1 cellular context compared by ENCODE assay signal in genomic region chr3:183099026-183099837, GRCh38.
TF ChIP-seq lines count a peak whose summit lies in the region.

MCCC1 (minus strand) TSS chr3:183099496; CDS start chr3:183099440, 56 bp downstream.

TF ChIP-seq in K562, 482 proteins besides CTCF, POLR2A, EP300 and RAD21 (continued from another document and continues in another):
- TF ChIP-seq CBX2 (IDR thresholded peaks at IDR 0.05; ENCODE audit: insufficient read depth, low read length, poor library complexity, severe bottlenecking) (no peak), FOXM1 (IDR thresholded peaks at IDR 0.05; ENCODE audit: low read depth) (peak; percentile 48; the same call in 1 of the 2 replicates), FOXM1 (CRISPR knock-in tag; IDR thresholded peaks at IDR 0.05; ENCODE audit: low read depth) (no peak; the same call in 1 of the 2 replicates), THRB (CRISPR knock-in tag; conservative IDR thresholded peaks at IDR 0.05) (no peak), ATF2 (CRISPR knock-in tag; IDR thresholded peaks at IDR 0.05) (no peak), ZNF12 (CRISPR knock-in tag; IDR thresholded peaks at IDR 0.05) (no peak), FOXP1 (CRISPR knock-in tag; IDR thresholded peaks at IDR 0.05) (no peak; the same call in 1 of the 2 replicates), ZNF695 (CRISPR knock-in tag; IDR thresholded peaks at IDR 0.05) (no peak), KAT7 (CRISPR knock-in tag; IDR thresholded peaks at IDR 0.05; ENCODE audit: borderline replicate concordance) (peak; percentile 91; the same call in 1 of the 2 replicates), TCF15 (CRISPR knock-in tag; IDR thresholded peaks at IDR 0.05) (no peak), KLF6 (CRISPR knock-in tag; IDR thresholded peaks at IDR 0.05; ENCODE audit: borderline replicate concordance) (no peak), ZBTB8A (IDR thresholded peaks at IDR 0.05; ENCODE audit: partially characterized antibody) (no peak), PURB (CRISPR knock-in tag; IDR thresholded peaks at IDR 0.05; ENCODE audit: low read depth) (no peak), SFPQ (IDR thresholded peaks at IDR 0.05; ENCODE audit: low read depth, low read length) (no peak), HOMEZ (CRISPR knock-in tag; IDR thresholded peaks at IDR 0.05) (no peak), MTA1 (IDR thresholded peaks at IDR 0.05; ENCODE audit: borderline replicate concordance) (no peak), TEAD1 (CRISPR knock-in tag; IDR thresholded peaks at IDR 0.05) (peak; percentile 69 to 98), MCM7 (IDR thresholded peaks at IDR 0.05) (no peak), TFAM (CRISPR knock-in tag; conservative IDR thresholded peaks at IDR 0.05) (no peak), SNIP1 (IDR thresholded peaks at IDR 0.05; ENCODE audit: low read depth) (no peak), MAFK (IDR thresholded peaks at IDR 0.05; ENCODE audit: low read length) (no peak), E2F6 (IDR thresholded peaks at IDR 0.05; ENCODE audit: borderline replicate concordance in 1 of 2, extremely low read depth in 1 of 2, insufficient read depth in 1 of 2, insufficient read length in 1 of 2, low read depth in 1 of 2, low read length in 1 of 2, poor library complexity in 1 of 2, severe bottlenecking in 1 of 2) (peak; percentile 74 to 75), CEBPB (tag; IDR thresholded peaks at IDR 0.05) (no peak), BRCA1 (IDR thresholded peaks at IDR 0.05) (no peak), BRCA1 (CRISPR knock-in tag; IDR thresholded peaks at IDR 0.05) (no peak), IFI16 (CRISPR knock-in tag; IDR thresholded peaks at IDR 0.05) (no peak), MED1 (CRISPR knock-in tag; IDR thresholded peaks at IDR 0.05; ENCODE audit: borderline replicate concordance) (no peak), BRD9 (IDR thresholded peaks at IDR 0.05; ENCODE audit: low read depth, partially characterized antibody) (no peak), RNF2 (IDR thresholded peaks at IDR 0.05) (no peak), ZNF121 (CRISPR knock-in tag; conservative IDR thresholded peaks at IDR 0.05) (no peak), SIRT6 (IDR thresholded peaks at IDR 0.05; ENCODE audit: low read depth, low read length) (no peak), MTA2 (IDR thresholded peaks at IDR 0.05; ENCODE audit: low read depth) (no peak), ZNF449 (CRISPR knock-in tag; IDR thresholded peaks at IDR 0.05) (no peak), CREB3 (tag; conservative IDR thresholded peaks at IDR 0.05; ENCODE audit: low read depth) (no peak), NCOA1 (IDR thresholded peaks at IDR 0.05; ENCODE audit: low read depth) (peak; percentile 26; the same call in 1 of the 2 replicates), PRPF4 (IDR thresholded peaks at IDR 0.05; ENCODE audit: insufficient read depth, low read depth, low read length, poor library complexity, severe bottlenecking) (no peak), SREBF2 (CRISPR knock-in tag; IDR thresholded peaks at IDR 0.05) (no peak), ZNF655 (CRISPR knock-in tag; IDR thresholded peaks at IDR 0.05) (no peak), MEIS2 (IDR thresholded peaks at IDR 0.05; ENCODE audit: partially characterized antibody) (no peak), THAP7 (CRISPR knock-in tag; IDR thresholded peaks at IDR 0.05) (no peak), ETV1 (tag; conservative IDR thresholded peaks at IDR 0.05; ENCODE audit: low read depth) (0 out of 2 replicates have a peak, but pooled peaks have one; percentile 13), ZNF398 (CRISPR knock-in tag; IDR thresholded peaks at IDR 0.05) (no peak), POLR2B (IDR thresholded peaks at IDR 0.05; ENCODE audit: low read depth, partially characterized antibody) (peak; percentile 68), ZBTB12 (CRISPR knock-in tag; IDR thresholded peaks at IDR 0.05) (no peak), DACH1 (IDR thresholded peaks at IDR 0.05; ENCODE audit: partially characterized antibody) (no peak), BCL6 (CRISPR knock-in tag; IDR thresholded peaks at IDR 0.05) (no peak), ERF (CRISPR knock-in tag; IDR thresholded peaks at IDR 0.05) (no peak), NFE2 (IDR thresholded peaks at IDR 0.05; ENCODE audit: low read depth) (no peak)
